In genomic region chr14:80940146-80940545, GRCh38 we compare ENCODE assay signal across 12 cellular contexts. TPM values are rescaled to one million over a fixed set of nuclear protein-coding genes. Genes with fewer than 3 reads are reported as not detected.
DNase-seq lines count a peak whose midpoint lies in the region; ATAC-seq and TF ChIP-seq lines count a peak whose summit lies in the region.
"Had no signal": no experiment of that assay in that cellular context is flagged by ENCODE, and none has a peak within 500 bp of the region (broad histone marks: within the 10 kb centered on the region; RNA-seq: fewer than 3 reads in every experiment).

No MANE protein-coding gene starts in this region.

- no peaks in the 10 kb centered on the region for H3K27me3 Mint-ChIP-seq in activated CD4-positive, alpha-beta T cell treated with anti-CD3 and anti-CD28 coated beads for 36 hours
- H3K27me3 Mint-ChIP-seq in T-cell (no peaks in the 10 kb centered on the region), nephron progenitor cell (ENCODE audit: low read depth, poor library complexity) (peaks cover 3% of the 10 kb centered on the region)

- no peak overlapping the region for H3K27ac Mint-ChIP-seq in activated CD4-positive, alpha-beta T cell treated with anti-CD3 and anti-CD28 coated beads for 36 hours
- peak overlapping the region; percentile 32 to 68 for H3K27ac Mint-ChIP-seq in T-cell
- H3K27ac Mint-ChIP-seq in nephron progenitor cell, result no peak overlapping the region

- in situ Hi-C loops in transverse colon (cut with MboI; ENCODE audit: low pct_ligation_motif_present in 1 of 4, low pct_unique_long_range_greater_than_20kb in 1 of 4, low sequenced_read_pairs in 3 of 4), result no loop called here

- no peaks in the 10 kb centered on the region for H3K36me3 ChIP-seq in smooth muscle cell (ENCODE audit: low read depth)
- H3K36me3 ChIP-seq in transverse colon, result no peaks in the 10 kb centered on the region

- no peaks in the 10 kb centered on the region for H4K20me1 ChIP-seq in smooth muscle cell (ENCODE audit: low read depth)

- H3K27me3 ChIP-seq in smooth muscle cell (ENCODE audit: low read depth) (no peaks in the 10 kb centered on the region), transverse colon (no peaks in the 10 kb centered on the region), dorsolateral prefrontal cortex (peaks cover 0 to 4% (median 0%) of the 10 kb centered on the region in 45 donors)

- H3K4me1 ChIP-seq in smooth muscle cell (ENCODE audit: low read depth), result peaks cover 4% of the 10 kb centered on the region
- peaks cover 0 to 18% (median 13%) of the 10 kb centered on the region in 4 donors for H3K4me1 ChIP-seq in transverse colon

- TF ChIP-seq EP300 in transverse colon (IDR thresholded peaks at IDR 0.05; ENCODE audit: low read depth), result no peak

- no peak overlapping the region for H2AFZ ChIP-seq in smooth muscle cell (ENCODE audit: low read depth)

- peaks cover 6% of the 10 kb centered on the region for H3K79me2 ChIP-seq in smooth muscle cell (ENCODE audit: low read depth)

- no peak for TF ChIP-seq CTCF in nephron progenitor cell (IDR thresholded peaks at IDR 0.05)
- no peak for TF ChIP-seq CTCF in smooth muscle cell (IDR thresholded peaks at IDR 0.05; ENCODE audit: borderline replicate concordance, insufficient read depth, poor library complexity, severe bottlenecking)
- TF ChIP-seq CTCF in transverse colon (IDR thresholded peaks at IDR 0.05), result no peak
- TF ChIP-seq CTCF in dorsolateral prefrontal cortex (IDR thresholded peaks at IDR 0.05 in 54 of 56, conservative IDR thresholded peaks at IDR 0.05 in 2 of 56; ENCODE audit: low read depth in 1 of 56, partially characterized antibody in 56 of 56), result no peak

- no peak overlapping the region for H3K4me3 ChIP-seq in smooth muscle cell
- H3K4me3 ChIP-seq in transverse colon, result no peak overlapping the region
- no peak overlapping the region for H3K4me3 ChIP-seq in dorsolateral prefrontal cortex

- no peaks in the 10 kb centered on the region for H3K9me3 Mint-ChIP-seq in activated CD4-positive, alpha-beta T cell treated with anti-CD3 and anti-CD28 coated beads for 36 hours (ENCODE audit: low read depth)
- H3K9me3 Mint-ChIP-seq in T-cell, result no peaks in the 10 kb centered on the region
- H3K9me3 Mint-ChIP-seq in nephron progenitor cell, result no peaks in the 10 kb centered on the region

- peak; percentile 49 for ATAC-seq in activated CD4-positive, alpha-beta T cell treated with anti-CD3 and anti-CD28 coated beads for 36 hours
- ATAC-seq in HG03139 (IDR thresholded peaks at IDR 0.05; ENCODE audit: unreplicated experiment) (peak; percentile 23), T-cell (replicated peaks in 1 of 4) (peak in 1 of 4 experiments; percentile 29)

- CTCF ChIA-PET in activated CD4-positive, alpha-beta T cell treated with anti-CD3 and anti-CD28 coated beads for 36 hours (lab: Charles Lee), result interaction anchor here (0.9 to 1.1 kb wide), 3 partner anchors 9 to 48 kb away, joined by 3 to 4 read pairs (median 3); no protein-coding TSS in a partner anchor
- CTCF ChIA-PET in T-cell (lab: Charles Lee), result interaction anchor here in 1 of 2 donors (0.9 to 1.5 kb wide), 2 partner anchors 19 to 47 kb away, joined by 3 read pairs; no protein-coding TSS in a partner anchor

- H3K36me3 Mint-ChIP-seq in activated CD4-positive, alpha-beta T cell treated with anti-CD3 and anti-CD28 coated beads for 36 hours (ENCODE audit: low read depth), result no peaks in the 10 kb centered on the region
- H3K36me3 Mint-ChIP-seq in T-cell (peaks cover 5% of the 10 kb centered on the region), nephron progenitor cell (ENCODE audit: low read depth) (no peaks in the 10 kb centered on the region)

- no peaks in the 10 kb centered on the region for H3F3A ChIP-seq in smooth muscle cell (ENCODE audit: low read depth)

- H3K4me3 Mint-ChIP-seq in activated CD4-positive, alpha-beta T cell treated with anti-CD3 and anti-CD28 coated beads for 36 hours, result peak overlapping the region; percentile 52
- H3K4me3 Mint-ChIP-seq in T-cell (peak overlapping the region in 2 of 3 donors; percentile 31 to 39), nephron progenitor cell (peak overlapping the region; percentile 52)

- no peak overlapping the region for H3K4me2 ChIP-seq in smooth muscle cell

- intact Hi-C loops in activated CD4-positive, alpha-beta T cell treated with anti-CD3 and anti-CD28 coated beads for 36 hours (cut with DNase I, micrococcal nuclease), result loop anchor here (2.0 to 10.0 kb wide), 5 partner anchors 277 to 595 kb away; partner anchors contain the start of gene SEL1L (in 2 of the 2)
- intact Hi-C loops in transverse colon (cut with DNase I; ENCODE audit: low total_unique reads), result no loop called here
- intact Hi-C loops in dorsolateral prefrontal cortex (cut with DNase I), result loop anchor here in 1 of 2 donors (5.0 kb wide), 2 partner anchors 277 to 592 kb away; partner anchors contain the start of gene SEL1L

- no peak overlapping the region for H3K27ac ChIP-seq in smooth muscle cell (ENCODE audit: low read depth)
- no peak overlapping the region for H3K27ac ChIP-seq in transverse colon
- no peak overlapping the region for H3K27ac ChIP-seq in dorsolateral prefrontal cortex

- no peak overlapping the region for H3K9ac ChIP-seq in smooth muscle cell (ENCODE audit: low read depth)

- H3K9me3 ChIP-seq in smooth muscle cell (replicated peaks; ENCODE audit: low read depth), result no peaks in the 10 kb centered on the region
- H3K9me3 ChIP-seq in transverse colon, result no peaks in the 10 kb centered on the region

- TF ChIP-seq POLR2A in transverse colon (IDR thresholded peaks at IDR 0.05), result no peak

- DNase-seq in activated CD4-positive, alpha-beta T cell treated with anti-CD3 and anti-CD28 coated beads for 36 hours, result peak; percentile 37
- no peak for DNase-seq in activated CD4-positive, alpha-beta T cell treated with anti-CD3 and anti-CD28 coated beads, Interleukin-2, amount 50 U/mL, for 48 hours
- DNase-seq in T-cell (no peak), nephron progenitor cell (no peak), smooth muscle cell (lab: John Stamatoyannopoulos, UW; ENCODE audit: unreplicated experiment) (no peak), transverse colon (no peak), dorsolateral prefrontal cortex (no peak)
- DNase-seq: effector CD8-positive, alpha-beta T cell; NCI-H1048; Right ventricle myocardium superior had no signal

- WGBS in smooth muscle cell (ENCODE audit: low lambda C conversion rate), result 95% methylated on average over 1 of the region's 1 CpG
- WGBS in transverse colon (ENCODE audit: low coverage in 1 of 2), 2 donors, result 75% methylated on average over 1 of the region's 1 CpG; no CpG with 5 or more reads in 1 of the 2 donors

- POLR2A ChIA-PET in activated CD4-positive, alpha-beta T cell treated with anti-CD3 and anti-CD28 coated beads for 36 hours (lab: Charles Lee), result interaction anchor here (0.7 to 1.0 kb wide), 3 partner anchors 9 to 281 kb away, joined by 3 to 9 read pairs (median 4); partner anchors contain the start of gene GTF2A1
- POLR2A ChIA-PET in T-cell (lab: Charles Lee), result interaction anchor here in 1 of 2 donors (0.6 kb wide), 1 partner anchor 279 kb away, joined by 3 read pairs; no protein-coding TSS in a partner anchor

- peaks cover 26% of the 10 kb centered on the region for H3K4me1 Mint-ChIP-seq in activated CD4-positive, alpha-beta T cell treated with anti-CD3 and anti-CD28 coated beads for 36 hours
- H3K4me1 Mint-ChIP-seq in T-cell, result peaks cover 21 to 36% (median 32%) of the 10 kb centered on the region in 3 donors
- H3K4me1 Mint-ChIP-seq in nephron progenitor cell, result peaks cover 25% of the 10 kb centered on the region

RNA-seq across cellular contexts. Expression of gene CEP128, which starts 1.4 kb away (rescaled TPM):
- 10 to 100 TPM; 18.6 to 21.6 TPM for total RNA-seq in activated CD4-positive, alpha-beta T cell treated with anti-CD3 and anti-CD28 coated beads for 36 hours
- total RNA-seq in T-cell (10 to 100 TPM; 12.6 to 24.8 (median 15.2) TPM), smooth muscle cell (2.0 and 4.4 TPM in 2 replicates), transverse colon (1 to 10 TPM; 1.9 to 9.7 (median 4.0) TPM), dorsolateral prefrontal cortex (10 to 100 TPM in 90 of 120 experiments, 1 to 10 TPM in 30; 5.2 to 21.4 (median 13.1) TPM)
- polyA plus RNA-seq in smooth muscle cell, result 2.7 and 5.1 TPM in 2 replicates

RNA-seq across cellular contexts. Expression of gene TSHR, which starts 15.3 kb away (rescaled TPM):
- not detected for total RNA-seq in activated CD4-positive, alpha-beta T cell treated with anti-CD3 and anti-CD28 coated beads for 36 hours
- total RNA-seq in T-cell, result 1 to 10 TPM in 2 of 5 donors, under 1 TPM in 3; 0.25 to 1.7 (median 0.86) TPM
- total RNA-seq in smooth muscle cell, result not detected in 2 replicates
- polyA plus RNA-seq in smooth muscle cell, result 0.53 TPM in 1 of 2 replicates, not detected in the other
- total RNA-seq in transverse colon, result 1 to 10 TPM in 2 of 4 donors, under 1 TPM in 2; 0.37 to 2.4 (median 0.85) TPM
- under 1 TPM in 22 of 120 experiments, not detected in 98; 0.10 to 0.81 (median 0.35) TPM for total RNA-seq in dorsolateral prefrontal cortex
- total RNA-seq: osteoblast, Right ventricle myocardium superior had no signal

Comparison
In these comparisons a context has a peak if more than half of its experiments do, and no peak if none do; other contexts are left out.
1. H3K27ac Mint-ChIP-seq: peak in T-cell (2 of 2); none in activated CD4-positive, alpha-beta T cell treated with anti-CD3 and anti-CD28 coated beads for 36 hours (single experiment) and nephron progenitor cell (single experiment).
2. Peak in every context shown above with its lines, with median percentiles within 50 percentile points of each other: H3K4me3 Mint-ChIP-seq.